Comparison of ENCODE assay signal across 8 cellular contexts in the genomic region with DNA sequence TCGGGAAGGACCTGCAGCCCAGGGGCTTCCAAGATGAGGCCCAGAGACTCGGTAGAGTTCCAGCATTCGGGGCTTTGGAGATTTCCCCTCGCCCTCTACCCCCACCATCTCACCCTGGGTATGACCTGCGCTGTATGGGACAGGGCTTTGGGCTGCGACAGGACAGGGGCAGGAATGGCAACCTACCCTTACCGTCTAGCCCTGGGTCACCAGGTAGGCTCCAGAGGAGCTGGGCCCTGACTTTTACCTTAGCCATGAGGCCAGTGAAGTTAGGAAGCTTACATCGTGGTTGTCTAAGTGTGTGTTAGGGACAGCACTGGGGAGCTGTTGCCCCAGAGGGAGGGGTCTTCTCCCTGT. TPM values are rescaled to one million over a fixed set of nuclear protein-coding genes. Genes with fewer than 3 reads are reported as not detected.
DNase-seq lines count a peak whose midpoint lies in the region; ATAC-seq and TF ChIP-seq lines count a peak whose summit lies in the region.

No MANE protein-coding gene starts in this region.

- H3K9me3 Mint-ChIP-seq in activated T-cell treated with anti-CD3 and anti-CD28 coated beads, Interleukin-2, amount 50 U/mL, for 72 hours: peaks cover 2 to 3% of the 10 kb centered on the region in 2 donors
- H3K9me3 Mint-ChIP-seq in MCF 10A (ENCODE audit: unreplicated experiment): no peaks in the 10 kb centered on the region

- H3K27me3 ChIP-seq in mesendoderm (ENCODE audit: insufficient read depth, low read length, poor library complexity) (no peaks in the 10 kb centered on the region), upper lobe of left lung (no peaks in the 10 kb centered on the region)

- no peak overlapping the region for H4K8ac ChIP-seq in mesendoderm (ENCODE audit: low read depth, low read length)

- H3K9ac ChIP-seq in mesendoderm (ENCODE audit: low read length): peak overlapping the region; percentile 31

- no peak overlapping the region for H4K5ac ChIP-seq in mesendoderm (ENCODE audit: low read length)

- no peak for TF ChIP-seq EP300 in upper lobe of left lung (IDR thresholded peaks at IDR 0.05)

- no peaks in the 10 kb centered on the region for H3K9me3 ChIP-seq in upper lobe of left lung

- no peak overlapping the region for H2AK5ac ChIP-seq in mesendoderm (ENCODE audit: low read length)

- H3K4me1 ChIP-seq in mesendoderm (ENCODE audit: control insufficient read depth, low read depth, low read length) (peaks cover 2% of the 10 kb centered on the region), upper lobe of left lung (peaks cover 22 to 47% (median 28%) of the 10 kb centered on the region in 4 donors)

- WGBS in mesendoderm (ENCODE audit: extremely low coverage, insufficient coverage, low lambda C conversion rate): no CpG with 5 or more reads among the region's 8 CpGs
- WGBS in upper lobe of left lung, 2 donors: 27 to 40% methylated on average over 5 to 8 of the region's 8 CpGs

- H3K23ac ChIP-seq in mesendoderm (ENCODE audit: low read length): no peak overlapping the region

- CTCF ChIA-PET in MCF 10A (lab: Yijun Ruan, JAX): interaction anchor here (0.8 kb wide), 1 partner anchor 14 kb away, joined by 3 read pairs; no protein-coding TSS in a partner anchor

- no peak for TF ChIP-seq POLR2A in upper lobe of left lung (IDR thresholded peaks at IDR 0.05)

- peak overlapping the region; percentile 90 to 91 for H3K4me3 Mint-ChIP-seq in activated T-cell treated with anti-CD3 and anti-CD28 coated beads, Interleukin-2, amount 50 U/mL, for 72 hours
- H3K4me3 Mint-ChIP-seq in MCF 10A (ENCODE audit: unreplicated experiment): peak overlapping the region; percentile 65

- no peak overlapping the region for H2BK5ac ChIP-seq in mesendoderm (ENCODE audit: low read length)

- H3K79me2 ChIP-seq in mesendoderm (ENCODE audit: control insufficient read depth, insufficient read depth, low read length): no peaks in the 10 kb centered on the region

- ATAC-seq in activated T-cell treated with anti-CD3 and anti-CD28 coated beads, Interleukin-2, amount 50 U/mL, for 72 hours (replicated peaks in 1 of 2): peak; percentile 14 to 15
- no peak for ATAC-seq in upper lobe of left lung (ENCODE audit: low FRiP score in 2 of 2)

- no peak overlapping the region for H2BK120ac ChIP-seq in mesendoderm (ENCODE audit: low read depth, low read length)

- H3K36me3 Mint-ChIP-seq in activated T-cell treated with anti-CD3 and anti-CD28 coated beads, Interleukin-2, amount 50 U/mL, for 72 hours (ENCODE audit: insufficient read depth in 2 of 2): peaks cover 21 to 35% of the 10 kb centered on the region in 2 donors
- peaks cover 13% of the 10 kb centered on the region for H3K36me3 Mint-ChIP-seq in MCF 10A (ENCODE audit: insufficient read depth, unreplicated experiment)

- POLR2A ChIA-PET in MCF 10A (lab: Yijun Ruan, JAX): interaction anchor here (0.6 to 1.8 kb wide), 6 partner anchors 9 to 250 kb away, joined by 3 to 6 read pairs (median 3); a partner anchor contains a TSS

- DNase-seq in activated T-cell treated with anti-CD3 and anti-CD28 coated beads, Interleukin-2, amount 50 U/mL, for 72 hours: no peak
- no peak for DNase-seq in activated T-cell treated with anti-CD3 and anti-CD28 coated beads for 4 hours
- DNase-seq in MCF 10A (ENCODE audit: unreplicated experiment): no peak
- DNase-seq in mesendoderm: no peak
- no peak for DNase-seq in upper lobe of left lung
- DNase-seq in NCI-H2196 treated with DMSO at 0.1 percent for 48 hours (lab: John Stamatoyannopoulos, UW; ENCODE audit: unreplicated experiment): no peak
- DNase-seq in activated gamma-delta T cell treated with Interleukin-2 at 50 U/mL for 16 hours: no peak
- no peak for DNase-seq in T-helper 9 cell

- TF ChIP-seq CTCF in MCF 10A (IDR thresholded peaks at IDR 0.05; ENCODE audit: unreplicated experiment) (no peak), upper lobe of left lung (IDR thresholded peaks at IDR 0.05) (no peak)

- no peak overlapping the region for H2BK15ac ChIP-seq in mesendoderm (replicated peaks; ENCODE audit: low read depth)

- H3K79me1 ChIP-seq in mesendoderm (ENCODE audit: low read length): no peaks in the 10 kb centered on the region

- no peaks in the 10 kb centered on the region for H3K27me3 Mint-ChIP-seq in activated T-cell treated with anti-CD3 and anti-CD28 coated beads, Interleukin-2, amount 50 U/mL, for 72 hours (ENCODE audit: low read depth)
- no peaks in the 10 kb centered on the region for H3K27me3 Mint-ChIP-seq in MCF 10A (ENCODE audit: insufficient read depth, unreplicated experiment)

- H3K4me3 ChIP-seq in mesendoderm (ENCODE audit: low read length) (no peak overlapping the region), upper lobe of left lung (peak overlapping the region in 3 of 4 donors; percentile 61 to 73 (median 72))

- H3K4ac ChIP-seq in mesendoderm (ENCODE audit: low read depth, low read length): no peak overlapping the region

- H3K27ac ChIP-seq in mesendoderm (ENCODE audit: low read depth, low read length) (no peak overlapping the region), upper lobe of left lung (peak overlapping the region; percentile 86 to 97 (median 94))

- H3K27ac Mint-ChIP-seq in activated T-cell treated with anti-CD3 and anti-CD28 coated beads, Interleukin-2, amount 50 U/mL, for 72 hours: peak overlapping the region; percentile 82
- H3K27ac Mint-ChIP-seq in MCF 10A (ENCODE audit: low read depth, unreplicated experiment): no peak overlapping the region

- no peak overlapping the region for H3K18ac ChIP-seq in mesendoderm (ENCODE audit: low read length)

- H3K36me3 ChIP-seq in mesendoderm (ENCODE audit: control insufficient read depth, insufficient read depth, low read length): no peaks in the 10 kb centered on the region
- H3K36me3 ChIP-seq in upper lobe of left lung: peaks cover 0 to 34% (median 14%) of the 10 kb centered on the region in 4 donors

- no TSS peak for BruUV-seq in MCF 10A (replicated peaks; lab: Mats Ljungman, UMichigan)

- H3K4me2 ChIP-seq in mesendoderm (ENCODE audit: low read length): peak overlapping the region; percentile 37

- peak overlapping the region; percentile 87 for H3K56ac ChIP-seq in mesendoderm (ENCODE audit: low read length)

- intact Hi-C loops in MCF 10A (cut with micrococcal nuclease): no loop called here

- peaks cover 78% of the 10 kb centered on the region for H3K4me1 Mint-ChIP-seq in activated T-cell treated with anti-CD3 and anti-CD28 coated beads, Interleukin-2, amount 50 U/mL, for 72 hours (ENCODE audit: low read depth)
- H3K4me1 Mint-ChIP-seq in MCF 10A (ENCODE audit: insufficient read depth, unreplicated experiment): peaks cover 10% of the 10 kb centered on the region

RNA-seq across cellular contexts. Expression of a gene that starts 0.7 kb away (rescaled TPM):
- 100 to 1,000 TPM; 119 to 121 TPM for total RNA-seq in activated T-cell treated with anti-CD3 and anti-CD28 coated beads, Interleukin-2, amount 50 U/mL, for 72 hours
- 10.4 and 14.0 TPM in 2 replicates for total RNA-seq in MCF 10A (2022)
- polyA plus RNA-seq in mesendoderm (2013, experiment 1 of 2): 2.1 TPM
- polyA plus RNA-seq in mesendoderm (2013, experiment 2 of 2): 1.8 TPM
- 10 to 100 TPM; 18.7 to 68.1 (median 47.8) TPM for total RNA-seq in upper lobe of left lung

RNA-seq across cellular contexts. Expression of a gene that starts 7.3 kb away (rescaled TPM):
- total RNA-seq in activated T-cell treated with anti-CD3 and anti-CD28 coated beads, Interleukin-2, amount 50 U/mL, for 72 hours: 100 to 1,000 TPM; 124 to 133 TPM
- total RNA-seq in MCF 10A (2022) (30.5 and 47.0 TPM in 2 replicates), upper lobe of left lung (10 to 100 TPM; 31.9 to 83.5 (median 66.6) TPM)
- 29.5 TPM for polyA plus RNA-seq in mesendoderm (2013, experiment 1 of 2)
- 29.7 TPM for polyA plus RNA-seq in mesendoderm (2013, experiment 2 of 2)

RNA-seq across cellular contexts. Expression of a gene that starts 20.8 kb away (rescaled TPM):
- total RNA-seq in activated T-cell treated with anti-CD3 and anti-CD28 coated beads, Interleukin-2, amount 50 U/mL, for 72 hours: 1 to 10 TPM; 1.2 to 2.3 TPM
- not detected in 2 replicates for total RNA-seq in MCF 10A (2022)
- not detected for polyA plus RNA-seq in mesendoderm (2013, experiment 1 of 2)
- 0.01 TPM for polyA plus RNA-seq in mesendoderm (2013, experiment 2 of 2)
- 1 to 10 TPM in 1 of 6 donors, under 1 TPM in 1, not detected in 4; 0.29 to 1.1 TPM for total RNA-seq in upper lobe of left lung

RNA-seq across cellular contexts. Expression of a gene that starts 32.2 kb away (rescaled TPM):
- 100 to 1,000 TPM; 113 to 120 TPM for total RNA-seq in activated T-cell treated with anti-CD3 and anti-CD28 coated beads, Interleukin-2, amount 50 U/mL, for 72 hours
- total RNA-seq in MCF 10A (2022) (60.7 and 62.5 TPM in 2 replicates), upper lobe of left lung (10 to 100 TPM; 23.0 to 63.6 (median 46.8) TPM)
- polyA plus RNA-seq in mesendoderm (2013, experiment 1 of 2): 39.2 TPM
- polyA plus RNA-seq in mesendoderm (2013, experiment 2 of 2): 38.6 TPM

RNA-seq across cellular contexts. Expression of a gene that starts 41.4 kb away (rescaled TPM):
- 10 to 100 TPM; 21.5 to 25.4 TPM for total RNA-seq in activated T-cell treated with anti-CD3 and anti-CD28 coated beads, Interleukin-2, amount 50 U/mL, for 72 hours
- 17.6 and 20.5 TPM in 2 replicates for total RNA-seq in MCF 10A (2022)
- polyA plus RNA-seq in mesendoderm (2013, experiment 1 of 2): 3.5 TPM
- 3.3 TPM for polyA plus RNA-seq in mesendoderm (2013, experiment 2 of 2)
- total RNA-seq in upper lobe of left lung: 10 to 100 TPM in 5 of 6 donors, 1 to 10 TPM in 1; 5.5 to 21.0 (median 15.8) TPM

Comparison
In these comparisons a context has a peak if more than half of its experiments do, and no peak if none do; other contexts are left out.
1. ATAC-seq: peak in activated T-cell treated with anti-CD3 and anti-CD28 coated beads, Interleukin-2, amount 50 U/mL, for 72 hours (2 of 2); none in upper lobe of left lung (0 of 2).